Comparison of ENCODE assay signal across 8 cellular contexts in the genomic region with DNA sequence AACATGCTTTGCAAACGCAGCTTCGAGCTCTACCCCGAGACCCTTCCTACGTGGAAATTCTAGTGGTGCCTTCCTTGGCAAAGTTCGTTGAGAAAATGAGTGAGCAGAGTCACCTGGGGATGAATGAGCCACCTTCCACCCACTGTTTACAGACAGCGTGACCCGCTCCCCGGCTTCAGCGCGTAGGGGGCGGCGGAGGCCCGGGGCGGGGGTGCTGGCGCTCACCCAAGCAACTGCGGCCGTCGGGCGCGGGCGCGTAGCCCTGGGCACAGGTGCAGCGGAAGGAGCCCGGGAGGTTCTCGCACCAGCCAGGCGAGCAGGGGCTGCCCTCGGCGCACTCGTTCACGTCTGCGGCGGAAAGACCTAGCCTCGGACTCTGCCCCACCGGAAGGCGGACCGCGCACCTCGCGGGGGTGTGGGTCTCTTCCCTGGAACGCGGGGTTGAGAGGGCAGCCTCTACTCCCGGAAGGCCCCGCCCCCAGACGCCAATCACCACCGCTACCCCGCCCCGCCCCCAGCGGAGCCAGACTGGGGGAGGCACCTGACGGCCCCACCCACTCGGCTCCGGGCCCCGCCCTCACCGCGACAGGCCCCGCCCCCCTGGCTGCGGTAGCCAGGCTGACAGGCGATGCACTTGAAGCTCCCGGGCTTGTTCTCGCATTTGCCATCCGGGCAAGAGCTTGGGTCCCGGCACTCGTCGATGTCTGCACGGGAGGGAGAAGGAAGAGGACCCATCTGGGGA. TPM values are rescaled to one million over a fixed set of nuclear protein-coding genes. Genes with fewer than 3 reads are reported as not detected.
DNase-seq lines count a peak whose midpoint lies in the region; ATAC-seq and TF ChIP-seq lines count a peak whose summit lies in the region.

No MANE protein-coding gene starts in this region.

- TF ChIP-seq RAD21 in Ishikawa (IDR thresholded peaks at IDR 0.05; ENCODE audit: low read depth): no peak

- CTCF ChIA-PET in Caco-2 (lab: Charles Lee): interaction anchor here (0.5 to 0.7 kb wide), 3 partner anchors 31 to 1835 kb away, joined by 3 to 4 read pairs (median 3); no protein-coding TSS in a partner anchor

- no peak overlapping the region for H3K27ac Mint-ChIP-seq in Caco-2 (ENCODE audit: unreplicated experiment)

- H3K9me3 ChIP-seq in Caco-2: no peaks in the 10 kb centered on the region
- no peaks in the 10 kb centered on the region for H3K9me3 ChIP-seq in iPS-18a (ENCODE audit: control insufficient read depth, low read depth, low read length)

- intact Hi-C loops in Caco-2 (cut with micrococcal nuclease; ENCODE audit: unreplicated experiment): loop anchor here (1.0 kb wide), 1 partner anchor 24 kb away; a partner anchor contains a TSS

- no peak for TF ChIP-seq CTCF in Caco-2 (IDR thresholded peaks at IDR 0.05; ENCODE audit: insufficient read depth in 1 of 2, low read depth in 1 of 2, low read length in 1 of 2, severe bottlenecking in 1 of 2, unreplicated experiment in 1 of 2)

- POLR2A ChIA-PET in Caco-2 (lab: Charles Lee): interaction anchor here (0.7 to 0.8 kb wide), 3 partner anchors 21 to 187 kb away, joined by 3 to 7 read pairs (median 3); a partner anchor contains a TSS

- peak; percentile 47; the same call in 1 of the 2 replicates for TF ChIP-seq POLR2A in Raji (IDR thresholded peaks at IDR 0.05; ENCODE audit: insufficient read depth, low read depth, low read length)

- H3K9me3 Mint-ChIP-seq in Caco-2 (ENCODE audit: unreplicated experiment): no peaks in the 10 kb centered on the region

- H3K36me3 ChIP-seq in Caco-2 (ENCODE audit: control insufficient read depth, insufficient read depth, low read length) (0 out of 2 replicates have a peak, but pooled peaks cover 2% of the 10 kb centered on the region), iPS-18a (ENCODE audit: control insufficient read depth, low read depth, low read length) (no peaks in the 10 kb centered on the region)

- H3K9ac ChIP-seq in iPS-18a (ENCODE audit: low read length): no peak overlapping the region

- H3K27me3 ChIP-seq in Caco-2 (replicated peaks; ENCODE audit: control insufficient read depth, insufficient read depth, low read length) (no peaks in the 10 kb centered on the region), iPS-18a (ENCODE audit: control insufficient read depth, insufficient read depth, low read length) (peaks cover 70% of the 10 kb centered on the region)

- peak; percentile 21; the same call in 1 of the 2 replicates for TF ChIP-seq EP300 in Ishikawa (IDR thresholded peaks at IDR 0.05; ENCODE audit: borderline replicate concordance)

- no TSS peak for BruUV-seq in Caco-2 (replicated peaks; lab: Mats Ljungman, UMichigan)

- ATAC-seq in GM21423 (IDR thresholded peaks at IDR 0.05; ENCODE audit: unreplicated experiment) (peak; percentile 73), GM18519 (IDR thresholded peaks at IDR 0.05; ENCODE audit: low FRiP score, unreplicated experiment) (no peak)

- H3K27me3 Mint-ChIP-seq in Caco-2 (ENCODE audit: insufficient read depth, unreplicated experiment): no peaks in the 10 kb centered on the region

- peaks cover 40% of the 10 kb centered on the region for H3K36me3 Mint-ChIP-seq in Caco-2 (ENCODE audit: insufficient read depth, unreplicated experiment)

- peaks cover 45% of the 10 kb centered on the region for H3K4me1 Mint-ChIP-seq in Caco-2 (ENCODE audit: low read depth, unreplicated experiment)

- H3K4me1 ChIP-seq in Caco-2 (peaks cover 23% of the 10 kb centered on the region), iPS-18a (ENCODE audit: control insufficient read depth, low read depth, low read length) (no peaks in the 10 kb centered on the region)

- DNase-seq in Caco-2: peak; percentile 98 to 99
- peak; percentile 93 to 99 (median 96) for DNase-seq in activated naive CD4-positive, alpha-beta T cell (lab: John Stamatoyannopoulos, UW)
- peak; percentile 95 to 99 for DNase-seq in stimulated activated CD4-positive, alpha-beta T cell treated with anti-CD3 and anti-CD28 coated beads, Interleukin-15, amount 100 ng/mL, for 48 hours (ENCODE audit: low read depth in 2 of 2)

- H3K4me3 ChIP-seq in Caco-2 (ENCODE audit: low read depth, low read length) (peak overlapping the region; percentile 58), iPS-18a (ENCODE audit: low read length) (peak overlapping the region; percentile 34)

- H3K27ac ChIP-seq in iPS-18a (ENCODE audit: low read length): no peak overlapping the region

- peak overlapping the region; percentile 67 for H3K4me3 Mint-ChIP-seq in Caco-2 (ENCODE audit: unreplicated experiment)

TF ChIP-seq in Ishikawa, 13 proteins besides CTCF, POLR2A, EP300 and RAD21:
- TF ChIP-seq CREB1 (IDR thresholded peaks at IDR 0.05; ENCODE audit: low read depth) (no peak), ZBTB7A (IDR thresholded peaks at IDR 0.05; ENCODE audit: low read depth) (peak; percentile 58), CEBPB (IDR thresholded peaks at IDR 0.05) (no peak), TAF1 (IDR thresholded peaks at IDR 0.05; ENCODE audit: low read depth) (no peak), FOXM1 (IDR thresholded peaks at IDR 0.05; ENCODE audit: borderline replicate concordance, low read depth) (no peak), NFIC (IDR thresholded peaks at IDR 0.05) (peak; percentile 75), TCF12 (IDR thresholded peaks at IDR 0.05; ENCODE audit: low read depth) (peak; percentile 56; the same call in 1 of the 2 replicates), EGR1 (IDR thresholded peaks at IDR 0.05) (peak; percentile 47; the same call in 1 of the 2 replicates), TEAD4 (IDR thresholded peaks at IDR 0.05) (peak; percentile 17; the same call in 1 of the 2 replicates)
- TF ChIP-seq, protein P1, sequence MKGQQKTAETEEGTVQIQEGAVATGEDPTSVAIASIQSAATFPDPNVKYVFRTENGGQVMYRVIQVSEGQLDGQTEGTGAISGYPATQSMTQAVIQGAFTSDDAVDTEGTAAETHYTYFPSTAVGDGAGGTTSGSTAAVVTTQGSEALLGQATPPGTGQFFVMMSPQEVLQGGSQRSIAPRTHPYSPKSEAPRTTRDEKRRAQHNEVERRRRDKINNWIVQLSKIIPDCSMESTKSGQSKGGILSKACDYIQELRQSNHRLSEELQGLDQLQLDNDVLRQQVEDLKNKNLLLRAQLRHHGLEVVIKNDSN (IDR thresholded peaks at IDR 0.05): 0 out of 2 replicates have a peak, but pooled peaks have one; percentile 11

RNA-seq across cellular contexts. Expression of a gene that starts 11.8 kb away (rescaled TPM):
- 87.2 and 91.2 TPM in 2 replicates for total RNA-seq in Caco-2 (2022)

RNA-seq across cellular contexts. Expression of a gene that starts 21.5 kb away (rescaled TPM):
- total RNA-seq in Caco-2 (2022): 123 and 124 TPM in 2 replicates

RNA-seq across cellular contexts. Expression of a gene that starts 23.9 kb away (rescaled TPM):
- total RNA-seq in Caco-2 (2022): 52.9 and 53.9 TPM in 2 replicates

RNA-seq across cellular contexts. Expression of a gene that starts 25.9 kb away (rescaled TPM):
- 24.0 and 26.9 TPM in 2 replicates for total RNA-seq in Caco-2 (2022)

RNA-seq across cellular contexts. Expression of a gene that starts 29.5 kb away (rescaled TPM):
- total RNA-seq in Caco-2 (2022): 19.2 and 19.6 TPM in 2 replicates
